14 cellular contexts compared by ENCODE assay signal in the genomic region with DNA sequence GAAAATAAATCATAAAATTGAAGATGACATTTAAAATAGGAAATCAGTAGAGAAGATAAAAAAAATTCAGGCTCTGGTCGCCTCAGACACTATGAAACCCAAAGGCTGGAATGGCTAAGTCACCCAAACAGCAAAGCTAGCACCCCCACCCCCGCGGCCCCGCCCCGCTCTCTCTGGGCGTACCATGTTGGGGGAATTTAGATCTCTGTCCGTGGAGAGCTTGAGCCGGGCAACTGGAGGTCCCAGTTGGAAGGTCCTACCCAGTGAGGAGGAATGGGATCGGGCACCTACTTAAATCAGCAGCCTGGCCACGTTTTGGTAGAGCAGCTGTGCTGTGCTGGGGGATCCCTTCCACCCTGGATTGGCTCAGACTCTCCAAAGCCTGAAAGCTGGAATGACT.
DNase-seq lines count a peak whose midpoint lies in the region; ATAC-seq and TF ChIP-seq lines count a peak whose summit lies in the region.
"Had no signal": no experiment of that assay in that cellular context is flagged by ENCODE, and none has a peak within 500 bp of the region (broad histone marks: within the 10 kb centered on the region; RNA-seq: fewer than 3 reads in every experiment).

No MANE protein-coding gene starts in this region.

- WGBS in aorta, 2 donors = 96% methylated on average over 10 of the region's 10 CpGs

- no peaks in the 10 kb centered on the region for H3K36me3 ChIP-seq in aorta (ENCODE audit: control insufficient read depth in 1 of 2, insufficient read depth in 2 of 2, low read length in 1 of 2)
- H3K36me3 ChIP-seq: HAP-1 had no signal

- TF ChIP-seq CTCF in NB4 (IDR thresholded peaks at IDR 0.05; ENCODE audit: low read depth, low read length) = no peak
- TF ChIP-seq CTCF in nephron (IDR thresholded peaks at IDR 0.05; ENCODE audit: unreplicated experiment in 3 of 3) = no peak

- no peaks in the 10 kb centered on the region for H3K4me1 ChIP-seq in aorta (ENCODE audit: control insufficient read depth in 1 of 2, insufficient read depth in 2 of 2, low read length in 2 of 2)

- no peaks in the 10 kb centered on the region for H3K9me3 ChIP-seq in aorta (ENCODE audit: control insufficient read depth, low read length)
- H3K9me3 ChIP-seq: HAP-1 had no signal

- peaks cover 8% of the 10 kb centered on the region for H3K27me3 Mint-ChIP-seq in nephron (ENCODE audit: low read depth)
- H3K27me3 Mint-ChIP-seq: B cell had no signal

- ATAC-seq in aorta (ENCODE audit: low FRiP score) = no peak
- ATAC-seq: HepG2 had no signal

- H3K27me3 ChIP-seq in aorta (ENCODE audit: control insufficient read depth in 1 of 2, insufficient read depth in 2 of 2, low read length in 1 of 2) = no peaks in the 10 kb centered on the region

- H3K36me3 Mint-ChIP-seq in nephron (ENCODE audit: low read depth) = peaks cover 12% of the 10 kb centered on the region
- H3K36me3 Mint-ChIP-seq: CD4-positive, alpha-beta memory T cell had no signal

- TF ChIP-seq POLR2A in NB4 (IDR thresholded peaks at IDR 0.05; ENCODE audit: extremely low read depth, insufficient read length) = no peak

- H3K4me1 Mint-ChIP-seq in nephron = peaks cover 27% of the 10 kb centered on the region

- H3K27ac ChIP-seq in aorta (ENCODE audit: low read depth in 1 of 2, low read length in 2 of 2) = no peak overlapping the region

- H3K27ac Mint-ChIP-seq in nephron = peak overlapping the region; percentile 79 to 86 (median 83)
- H3K27ac Mint-ChIP-seq: B cell; CD4-positive, alpha-beta memory T cell; HFFc6 had no signal

- intact Hi-C loops in aorta (cut with DNase I) = no loop called here

- no peak overlapping the region for H3K4me3 Mint-ChIP-seq in nephron
- H3K4me3 Mint-ChIP-seq: B cell; CD4-positive, alpha-beta memory T cell; HFFc6 had no signal

- H3K9me3 Mint-ChIP-seq in nephron = peaks cover 6% of the 10 kb centered on the region
- H3K9me3 Mint-ChIP-seq: CD4-positive, alpha-beta memory T cell; HFFc6 had no signal

- DNase-seq in NB4 (ENCODE audit: low read depth) (peak; percentile 84), hepatic stellate cell (ENCODE audit: low spot score) (peak; percentile 60), NCI-H1092 (lab: John Stamatoyannopoulos, UW) (no peak), HCEC 1CT (no peak), aorta (no peak)
- DNase-seq in activated CD8-positive, alpha-beta memory T cell treated with anti-CD3 and anti-CD28 coated beads, Interleukin-2, amount 50 U/mL, for 4 hours = no peak
- DNase-seq: C1 segment of cervical spinal cord; CD4-positive, alpha-beta memory T cell; DMS79; HFFc6 had no signal

- H3K4me3 ChIP-seq in NB4 (ENCODE audit: low read depth, low read length) (peak overlapping the region; percentile 64), aorta (ENCODE audit: low read length in 2 of 2) (no peak overlapping the region)
- H3K4me3 ChIP-seq: HAP-1 had no signal

Comparison
In these comparisons a context has a peak if more than half of its experiments do, and no peak if none do; other contexts are left out.
1. DNase-seq: peak in NB4 (single experiment) and hepatic stellate cell (single experiment); none in NCI-H1092 (single experiment), HCEC 1CT (single experiment), activated CD8-positive, alpha-beta memory T cell treated with anti-CD3 and anti-CD28 coated beads, Interleukin-2, amount 50 U/mL, for 4 hours (single experiment) and aorta (0 of 2).